In genomic region chr3:126081618-126082333, GRCh38 we compare ENCODE assay signal across 9 cellular contexts. TPM values are rescaled to one million over a fixed set of nuclear protein-coding genes. Genes with fewer than 3 reads are reported as not detected.
DNase-seq lines count a peak whose midpoint lies in the region; ATAC-seq, FAIRE-seq and TF ChIP-seq lines count a peak whose summit lies in the region.
"Had no signal": no experiment of that assay in that cellular context is flagged by ENCODE, and none has a peak within 500 bp of the region (broad histone marks: within the 10 kb centered on the region; RNA-seq: fewer than 3 reads in every experiment).

No MANE protein-coding gene starts in this region.

- DNase-seq in AG10803 (ENCODE audit: low read depth) (peak; percentile 36), SW 1271 (lab: John Stamatoyannopoulos, UW) (peak; percentile 44 to 73), glutamatergic neuron (no peak), urothelium cell line (ENCODE audit: low spot score) (peak; percentile 80)

- peak; percentile 73 for FAIRE-seq in urothelium cell line (lab: Jason Lieb, UNC)

- H3K4me1 Mint-ChIP-seq in glutamatergic neuron (ENCODE audit: low read depth, unreplicated experiment), result peaks cover 2% of the 10 kb centered on the region

- no peak overlapping the region for H3K4me3 Mint-ChIP-seq in glutamatergic neuron (ENCODE audit: unreplicated experiment)

- H3K27ac Mint-ChIP-seq in glutamatergic neuron (ENCODE audit: unreplicated experiment), result no peak overlapping the region

- no peak for ATAC-seq in HG02642 (IDR thresholded peaks at IDR 0.05; ENCODE audit: poor library complexity, unreplicated experiment)
- ATAC-seq in HG02798 (IDR thresholded peaks at IDR 0.05; ENCODE audit: poor library complexity, unreplicated experiment), result no peak
- ATAC-seq in GM21723 (IDR thresholded peaks at IDR 0.05; ENCODE audit: unreplicated experiment), result no peak
- ATAC-seq: stimulated activated naive CD8-positive, alpha-beta T cell treated with anti-CD3 and anti-CD28 coated beads, Interleukin-15, amount 100 ng/mL, for 72 hours had no signal

- peaks cover 7% of the 10 kb centered on the region for H3K9me3 Mint-ChIP-seq in glutamatergic neuron (ENCODE audit: unreplicated experiment)
- H3K9me3 Mint-ChIP-seq: stimulated activated naive CD8-positive, alpha-beta T cell treated with anti-CD3 and anti-CD28 coated beads, Interleukin-15, amount 100 ng/mL, for 72 hours had no signal

- H3K27me3 Mint-ChIP-seq in glutamatergic neuron (ENCODE audit: unreplicated experiment), result peaks cover 3% of the 10 kb centered on the region
- H3K27me3 Mint-ChIP-seq: stimulated activated naive CD8-positive, alpha-beta T cell treated with anti-CD3 and anti-CD28 coated beads, Interleukin-15, amount 100 ng/mL, for 72 hours had no signal

- peaks cover 13% of the 10 kb centered on the region for H3K36me3 Mint-ChIP-seq in glutamatergic neuron (ENCODE audit: unreplicated experiment)

- no peak overlapping the region for H3K4me3 ChIP-seq in AG10803 (ENCODE audit: low read length)

- TF ChIP-seq CTCF in AG10803 (conservative IDR thresholded peaks at IDR 0.05; ENCODE audit: low read length) (peak; percentile 37), GM12874 (IDR thresholded peaks at IDR 0.05; ENCODE audit: insufficient read depth, low read depth, low read length) (peak; percentile 25; the same call in 1 of the 2 replicates), glutamatergic neuron (IDR thresholded peaks at IDR 0.05; ENCODE audit: partially characterized antibody, unreplicated experiment) (peak; percentile 62)

RNA-seq across cellular contexts. Expression of gene SLC41A3, which starts 2.1 kb away (rescaled TPM):
- total RNA-seq in glutamatergic neuron (ENCODE audit: unreplicated experiment), result 38.6 TPM
